Comparison of ENCODE assay signal across 8 cellular contexts in genomic region chr19:11766597-11767591, GRCh38.
A peak's percentile ranks its signal among the peaks of the same experiment; 100 is the strongest.
DNase-seq lines count a peak whose midpoint lies in the region; ATAC-seq and TF ChIP-seq lines count a peak whose summit lies in the region.

TSS of gene ZNF441 (plus strand) at chr19:11767000. CDS start at chr19:11767194, 194 bp downstream.

- DNase-seq in AG09319 (ENCODE audit: extremely low read depth, low read depth) (peak; percentile 84), NCI-H510A treated with DMSO at 0.1 percent for 48 hours (lab: John Stamatoyannopoulos, UW) (peak; percentile 90), choroid plexus epithelial cell (ENCODE audit: low read depth) (peak; percentile 93)
- peak; percentile 89 for DNase-seq in activated CD4-positive, alpha-beta T cell treated with anti-CD3 and anti-CD28 coated beads for 4 hours
- peak; percentile 76 to 93 for DNase-seq in stimulated activated CD4-positive, alpha-beta T cell treated with anti-CD3 and anti-CD28 coated beads, Interleukin-1b, Interleukin-23, amount 100 ng/mL, for 1 hour (ENCODE audit: low read depth in 2 of 2)

- peak; percentile 94 for ATAC-seq in GM19035 (IDR thresholded peaks at IDR 0.05; ENCODE audit: unreplicated experiment)
- peak; percentile 90 for ATAC-seq in HG03280 (IDR thresholded peaks at IDR 0.05; ENCODE audit: unreplicated experiment)

- TF ChIP-seq CTCF in AG09319 (IDR thresholded peaks at IDR 0.05; ENCODE audit: low read depth, low read length) (no peak), choroid plexus epithelial cell (conservative IDR thresholded peaks at IDR 0.05; ENCODE audit: low read depth, low read length) (no peak)

- no peaks in the 10 kb centered on the region for H3K27me3 ChIP-seq in layer of hippocampus (ENCODE audit: control insufficient read depth, insufficient read depth, low read length)

- peak within 1 kb of the TSS; percentile 92 for H3K4me3 ChIP-seq in choroid plexus epithelial cell (ENCODE audit: low read depth, low read length)

- H3K27ac ChIP-seq in layer of hippocampus (ENCODE audit: low read depth, low read length): peak within 1 kb of the TSS; percentile 90

Comparison
In these comparisons a context has a peak if more than half of its experiments do, and no peak if none do; other contexts are left out.
1. Peak in every context shown above with its lines: DNase-seq, ATAC-seq, H3K4me3 ChIP-seq and H3K27ac ChIP-seq.